ENCODE assay signal across 28 cellular contexts in the genomic region with DNA sequence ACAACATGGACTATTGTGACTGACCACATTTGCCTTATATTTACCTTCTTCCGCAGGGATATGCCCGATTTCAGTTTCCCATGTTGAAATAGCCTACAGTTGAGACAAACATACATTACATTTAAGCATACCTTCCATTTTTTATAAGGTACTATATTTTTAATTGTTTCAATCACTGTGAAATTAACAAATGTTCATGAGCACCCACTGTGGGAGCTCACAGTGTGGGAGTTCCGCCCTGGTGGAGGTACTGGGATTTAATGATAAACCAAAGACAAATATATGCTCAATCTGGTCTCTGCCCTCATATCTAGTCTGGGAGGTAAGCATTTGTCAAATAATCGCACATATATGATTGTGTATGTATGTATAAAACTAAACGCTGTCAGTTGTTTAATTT. TPM values are rescaled to one million over a fixed set of nuclear protein-coding genes. Genes with fewer than 3 reads are reported as not detected.
"Had no signal": no experiment of that assay in that cellular context is flagged by ENCODE, and none has a peak within 500 bp of the region (broad histone marks: within the 10 kb centered on the region; RNA-seq: fewer than 3 reads in every experiment).

No MANE protein-coding gene starts in this region.

- H3K27me3 Mint-ChIP-seq: activated CD4-positive, alpha-beta T cell treated with anti-CD3 and anti-CD28 coated beads, Interleukin-2, amount 10 ng/mL, durations not matched to agents 7 days and 5 days; activated CD8-positive, alpha-beta memory T cell treated with anti-CD3 and anti-CD28 coated beads, Interleukin-2, amount 10 ng/mL, durations not matched to agents 7 days and 5 days; activated CD8-positive, alpha-beta T cell treated with anti-CD3 and anti-CD28 coated beads for 36 hours; activated naive CD4-positive, alpha-beta T cell treated with anti-CD3 and anti-CD28 coated beads, Interleukin-2, amount 10 ng/mL, durations not matched to agents 7 days and 5 days; stimulated activated naive CD8-positive, alpha-beta T cell treated with anti-CD3 and anti-CD28 coated beads, Interleukin-15, Interleukin-2, amounts not matched to agents 100 ng/mL and 50 ng/mL, for 24 hours had no signal

- H3K27ac ChIP-seq: suprapubic skin, tibial nerve, uterus, WERI-Rb-1 had no signal

- H3K9me3 ChIP-seq: pancreas, suprapubic skin, tibial nerve, uterus had no signal

- H3K4me3 Mint-ChIP-seq: activated CD4-positive, alpha-beta T cell treated with anti-CD3 and anti-CD28 coated beads, Interleukin-2, amount 10 ng/mL, durations not matched to agents 7 days and 5 days; activated CD8-positive, alpha-beta memory T cell treated with anti-CD3 and anti-CD28 coated beads, Interleukin-2, amount 10 ng/mL, durations not matched to agents 7 days and 5 days; activated CD8-positive, alpha-beta T cell treated with anti-CD3 and anti-CD28 coated beads for 36 hours; activated naive CD4-positive, alpha-beta T cell treated with anti-CD3 and anti-CD28 coated beads, Interleukin-2, amount 10 ng/mL, durations not matched to agents 7 days and 5 days; nephron progenitor cell; stimulated activated naive CD8-positive, alpha-beta T cell treated with anti-CD3 and anti-CD28 coated beads, Interleukin-15, Interleukin-2, amounts not matched to agents 100 ng/mL and 50 ng/mL, for 24 hours had no signal

- H3K4me1 ChIP-seq: suprapubic skin, tibial nerve, uterus had no signal

- H3K9me3 Mint-ChIP-seq: activated CD4-positive, alpha-beta T cell treated with anti-CD3 and anti-CD28 coated beads, Interleukin-2, amount 10 ng/mL, durations not matched to agents 7 days and 5 days; activated CD8-positive, alpha-beta T cell treated with anti-CD3 and anti-CD28 coated beads for 36 hours; activated naive CD4-positive, alpha-beta T cell treated with anti-CD3 and anti-CD28 coated beads, Interleukin-2, amount 10 ng/mL, durations not matched to agents 7 days and 5 days; nephron progenitor cell had no signal

- H3K4me1 Mint-ChIP-seq: activated CD4-positive, alpha-beta T cell treated with anti-CD3 and anti-CD28 coated beads, Interleukin-2, amount 10 ng/mL, durations not matched to agents 7 days and 5 days; activated CD8-positive, alpha-beta memory T cell treated with anti-CD3 and anti-CD28 coated beads, Interleukin-2, amount 10 ng/mL, durations not matched to agents 7 days and 5 days; activated naive CD4-positive, alpha-beta T cell treated with anti-CD3 and anti-CD28 coated beads, Interleukin-2, amount 10 ng/mL, durations not matched to agents 7 days and 5 days had no signal

- H3K27me3 ChIP-seq: pancreas, suprapubic skin, tibial nerve, uterus had no signal

- H3K27ac Mint-ChIP-seq: activated CD4-positive, alpha-beta T cell treated with anti-CD3 and anti-CD28 coated beads, Interleukin-2, amount 10 ng/mL, durations not matched to agents 7 days and 5 days; activated CD8-positive, alpha-beta memory T cell treated with anti-CD3 and anti-CD28 coated beads, Interleukin-2, amount 10 ng/mL, durations not matched to agents 7 days and 5 days; activated CD8-positive, alpha-beta T cell treated with anti-CD3 and anti-CD28 coated beads for 36 hours; activated naive CD4-positive, alpha-beta T cell treated with anti-CD3 and anti-CD28 coated beads, Interleukin-2, amount 10 ng/mL, durations not matched to agents 7 days and 5 days; nephron progenitor cell; stimulated activated naive CD8-positive, alpha-beta T cell treated with anti-CD3 and anti-CD28 coated beads, Interleukin-15, Interleukin-2, amounts not matched to agents 100 ng/mL and 50 ng/mL, for 24 hours had no signal

- FAIRE-seq: endothelial cell of umbilical vein, frontal cortex, pancreas had no signal

- DNase-seq: activated CD4-positive, alpha-beta T cell treated with anti-CD3 and anti-CD28 coated beads, Interleukin-2, amount 10 ng/mL, durations not matched to agents 7 days and 5 days; activated CD4-positive, CD25-positive, alpha-beta regulatory T cell treated with anti-CD3 and anti-CD28 coated beads, Interleukin-2, amount 50 U/mL, for 72 hours; activated CD8-positive, alpha-beta memory T cell treated with anti-CD3 and anti-CD28 coated beads, Interleukin-2, amount 10 ng/mL, durations not matched to agents 7 days and 5 days; activated CD8-positive, alpha-beta T cell treated with anti-CD3 and anti-CD28 coated beads for 36 hours; activated effector memory CD4-positive, alpha-beta T cell treated with anti-CD3 and anti-CD28 coated beads, Interleukin-2, amount 50 U/mL, for 16 hours; activated naive CD4-positive, alpha-beta T cell treated with anti-CD3 and anti-CD28 coated beads, Interleukin-2, amount 10 ng/mL, durations not matched to agents 7 days and 5 days; activated T-cell treated with anti-CD3 and anti-CD28 coated beads for 4 hours; caudate nucleus; dermis blood vessel endothelial cell; effector memory CD4-positive, alpha-beta T cell; glutamatergic neuron; hypothalamus; left ventricle myocardium superior; midbrain; nephron progenitor cell; pancreas; right cardiac atrium; stimulated activated CD4-positive, alpha-beta T cell treated with anti-CD3 and anti-CD28 coated beads, Interleukin-12 subunit alpha, Interleukin-12 subunit beta, amount 100 ng/mL, for 4 hours; uterus; WERI-Rb-1 had no signal

- H3K4me3 ChIP-seq: pancreas, suprapubic skin, tibial nerve, uterus had no signal

- H3K36me3 Mint-ChIP-seq: activated CD8-positive, alpha-beta memory T cell treated with anti-CD3 and anti-CD28 coated beads, Interleukin-2, amount 10 ng/mL, durations not matched to agents 7 days and 5 days; activated naive CD4-positive, alpha-beta T cell treated with anti-CD3 and anti-CD28 coated beads, Interleukin-2, amount 10 ng/mL, durations not matched to agents 7 days and 5 days had no signal

- H3K36me3 ChIP-seq: pancreas, suprapubic skin, tibial nerve, uterus, WERI-Rb-1 had no signal

- ATAC-seq: activated CD8-positive, alpha-beta memory T cell treated with anti-CD3 and anti-CD28 coated beads, Interleukin-2, amount 10 ng/mL, durations not matched to agents 7 days and 5 days; activated CD8-positive, alpha-beta T cell treated with anti-CD3 and anti-CD28 coated beads for 36 hours; esophagus mucosa; left ventricle myocardium superior; right cardiac atrium had no signal

RNA-seq across cellular contexts. Expression of gene TOX3, which starts 15.8 kb away (rescaled TPM):
- total RNA-seq: activated CD4-positive, alpha-beta T cell treated with anti-CD3 and anti-CD28 coated beads, Interleukin-2, amount 10 ng/mL, durations not matched to agents 7 days and 5 days; activated CD8-positive, alpha-beta memory T cell treated with anti-CD3 and anti-CD28 coated beads, Interleukin-2, amount 10 ng/mL, durations not matched to agents 7 days and 5 days; activated CD8-positive, alpha-beta T cell treated with anti-CD3 and anti-CD28 coated beads for 36 hours; endothelial cell of umbilical vein; left ventricle myocardium superior; pulmonary artery endothelial cell; right cardiac atrium; T-helper 2 cell treated with Interferon-gamma antibody and Interleukin-4, amounts not matched to agents 100 ng/mL and 5 ng/mL, for 36 hours had no signal
- polyA plus RNA-seq: endothelial cell of umbilical vein had no signal
